In genomic region chr17:9238340-9239259, GRCh38 we compare ENCODE assay signal across 9 cellular contexts.
DNase-seq lines count a peak whose midpoint lies in the region; ATAC-seq and TF ChIP-seq lines count a peak whose summit lies in the region.
"Had no signal": no experiment of that assay in that cellular context is flagged by ENCODE, and none has a peak within 500 bp of the region (broad histone marks: within the 10 kb centered on the region; RNA-seq: fewer than 3 reads in every experiment).

No MANE protein-coding gene starts in this region.

- H3K9me3 ChIP-seq in DOHH2 (ENCODE audit: control insufficient read depth, insufficient read depth, low read length) = no peaks in the 10 kb centered on the region
- no peaks in the 10 kb centered on the region for H3K9me3 ChIP-seq in left ventricle myocardium inferior (replicated peaks)
- no peaks in the 10 kb centered on the region for H3K9me3 ChIP-seq in skeletal muscle tissue (ENCODE audit: control insufficient read depth in 3 of 3, low read length in 3 of 3)

- no peaks in the 10 kb centered on the region for H3K36me3 ChIP-seq in DOHH2 (ENCODE audit: control insufficient read depth, low read length)
- H3K36me3 ChIP-seq in left ventricle myocardium inferior = no peaks in the 10 kb centered on the region
- no peaks in the 10 kb centered on the region for H3K36me3 ChIP-seq in skeletal muscle tissue (ENCODE audit: control insufficient read depth in 3 of 3, insufficient read depth in 3 of 3, low read length in 3 of 3)

- H3K9me2 ChIP-seq in DOHH2 (replicated peaks; ENCODE audit: control insufficient read depth, low read length) = no peaks in the 10 kb centered on the region

- TF ChIP-seq CTCF in DOHH2 (IDR thresholded peaks at IDR 0.05; ENCODE audit: low read depth, low read length, poor library complexity, severe bottlenecking) (no peak), WTC11 (IDR thresholded peaks at IDR 0.05) (no peak), left ventricle myocardium inferior (IDR thresholded peaks at IDR 0.05; ENCODE audit: borderline replicate concordance) (no peak)

- CTCF ChIA-PET in WTC11 (lab: Charles Lee) = no interaction called here
- CTCF ChIA-PET in HEK293T (lab: Yijun Ruan, JAX) = no interaction called here

- H3K4me1 ChIP-seq in DOHH2 (ENCODE audit: control insufficient read depth, low read length) = peaks cover 16% of the 10 kb centered on the region
- H3K4me1 ChIP-seq in left ventricle myocardium inferior = peaks cover 49% of the 10 kb centered on the region
- peaks cover 29 to 41% (median 33%) of the 10 kb centered on the region in 3 donors for H3K4me1 ChIP-seq in skeletal muscle tissue (ENCODE audit: control insufficient read depth in 3 of 3, insufficient read depth in 3 of 3, low read length in 3 of 3)

- peak overlapping the region in 1 of 3 donors; percentile 16 for H3K9ac ChIP-seq in skeletal muscle tissue (ENCODE audit: low read depth in 1 of 3, low read length in 3 of 3)

- peak overlapping the region; percentile 66 for H3K4me3 Mint-ChIP-seq in WTC11

- H3K4me1 Mint-ChIP-seq in WTC11 = peaks cover 34% of the 10 kb centered on the region

- H3K79me2 ChIP-seq in DOHH2 (ENCODE audit: control insufficient read depth, low read length) = no peaks in the 10 kb centered on the region

- H3K27me3 ChIP-seq in DOHH2 (ENCODE audit: control insufficient read depth, low read length) (peaks cover 2% of the 10 kb centered on the region; the same call in 1 of the 2 replicates), left ventricle myocardium inferior (ENCODE audit: low read depth) (no peaks in the 10 kb centered on the region), skeletal muscle tissue (ENCODE audit: control insufficient read depth in 3 of 3, insufficient read depth in 3 of 3, low read length in 3 of 3) (no peaks in the 10 kb centered on the region)

- H3K36me3 Mint-ChIP-seq in WTC11 = no peaks in the 10 kb centered on the region

- H3K27ac ChIP-seq in DOHH2 (ENCODE audit: low read depth, low read length) (no peak overlapping the region), left ventricle myocardium inferior (replicated peaks) (peak overlapping the region; percentile 97), skeletal muscle tissue (ENCODE audit: low read depth, low read length) (no peak overlapping the region)

- intact Hi-C loops in left ventricle myocardium inferior (cut with micrococcal nuclease) = no loop called here

- no peaks in the 10 kb centered on the region for H3K9me3 Mint-ChIP-seq in WTC11

- ATAC-seq in WTC11 = no peak

- H3K27ac Mint-ChIP-seq in WTC11 = 0 out of 2 replicates have a peak overlapping the region, but pooled peaks have one; percentile 60

- peak overlapping the region; percentile 77 for H3K4me3 ChIP-seq in DOHH2 (ENCODE audit: low read length)
- H3K4me3 ChIP-seq in left ventricle myocardium inferior = peak overlapping the region; percentile 74
- peak overlapping the region in 2 of 3 donors; percentile 72 to 76 for H3K4me3 ChIP-seq in skeletal muscle tissue (ENCODE audit: low read length in 3 of 3)

- peaks cover 17% of the 10 kb centered on the region for H3K27me3 Mint-ChIP-seq in WTC11 (ENCODE audit: low read depth)

- POLR2A ChIA-PET in WTC11 (lab: Charles Lee) (no interaction called here), HEK293T (lab: Yijun Ruan, JAX) (no interaction called here)

- no peaks in the 10 kb centered on the region for H3F3A ChIP-seq in DOHH2 (ENCODE audit: control insufficient read depth, insufficient read depth)

- no peaks in the 10 kb centered on the region for H4K20me1 ChIP-seq in DOHH2 (ENCODE audit: control insufficient read depth, insufficient read depth, low read depth, low read length)

- DNase-seq in WTC11 (ENCODE audit: low spot score) = no peak
- no peak for DNase-seq in left ventricle myocardium inferior
- no peak for DNase-seq in cerebellar nuclear complex (lab: John Stamatoyannopoulos, UW)
- no peak for DNase-seq in HEK293T (ENCODE audit: extremely low spot score)
- DNase-seq in NCI-H774 (lab: John Stamatoyannopoulos, UW) = no peak
- no peak for DNase-seq in NOMO-1 treated with DMSO at 0.1 percent for 48 hours (lab: John Stamatoyannopoulos, UW; ENCODE audit: unreplicated experiment)
- DNase-seq: DMS79 treated with DMSO at 0.1 percent for 48 hours had no signal

- peak overlapping the region; percentile 98 for H3K4me2 ChIP-seq in DOHH2 (ENCODE audit: low read length)

TF ChIP-seq in WTC11, 78 proteins besides CTCF, POLR2A, EP300 and RAD21:
- TF ChIP-seq ZNF263 (CRISPR knock-in tag; IDR thresholded peaks at IDR 0.05; ENCODE audit: low read depth) (no peak), PRRX2 (CRISPR knock-in tag; IDR thresholded peaks at IDR 0.05) (no peak), HMGA2 (CRISPR knock-in tag; IDR thresholded peaks at IDR 0.05) (no peak)

TF ChIP-seq in HEK293T, 16 proteins besides CTCF, POLR2A, EP300 and RAD21:
- TF ChIP-seq SP1 (IDR thresholded peaks at IDR 0.05) (no peak), NFRKB (IDR thresholded peaks at IDR 0.05) (no peak), SUZ12 (IDR thresholded peaks at IDR 0.05) (no peak), FOXK2 (IDR thresholded peaks at IDR 0.05) (no peak), ELF4 (IDR thresholded peaks at IDR 0.05) (no peak), ZNF384 (IDR thresholded peaks at IDR 0.05) (no peak), BHLHE40 (IDR thresholded peaks at IDR 0.05; ENCODE audit: borderline replicate concordance) (no peak), LEF1 (IDR thresholded peaks at IDR 0.05; ENCODE audit: borderline replicate concordance) (no peak), TARDBP (IDR thresholded peaks at IDR 0.05) (no peak), FOXA1 (IDR thresholded peaks at IDR 0.05) (no peak), FOXM1 (IDR thresholded peaks at IDR 0.05; ENCODE audit: borderline replicate concordance) (no peak), CTBP1 (IDR thresholded peaks at IDR 0.05; ENCODE audit: borderline replicate concordance) (no peak), HDGF (IDR thresholded peaks at IDR 0.05; ENCODE audit: borderline replicate concordance) (no peak), ARNT (IDR thresholded peaks at IDR 0.05) (no peak), L3MBTL2 (conservative IDR thresholded peaks at IDR 0.05) (no peak)
- TF ChIP-seq, protein P1, sequence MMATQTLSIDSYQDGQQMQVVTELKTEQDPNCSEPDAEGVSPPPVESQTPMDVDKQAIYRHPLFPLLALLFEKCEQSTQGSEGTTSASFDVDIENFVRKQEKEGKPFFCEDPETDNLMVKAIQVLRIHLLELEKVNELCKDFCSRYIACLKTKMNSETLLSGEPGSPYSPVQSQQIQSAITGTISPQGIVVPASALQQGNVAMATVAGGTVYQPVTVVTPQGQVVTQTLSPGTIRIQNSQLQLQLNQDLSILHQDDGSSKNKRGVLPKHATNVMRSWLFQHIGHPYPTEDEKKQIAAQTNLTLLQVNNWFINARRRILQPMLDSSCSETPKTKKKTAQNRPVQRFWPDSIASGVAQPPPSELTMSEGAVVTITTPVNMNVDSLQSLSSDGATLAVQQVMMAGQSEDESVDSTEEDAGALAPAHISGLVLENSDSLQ (IDR thresholded peaks at IDR 0.05) = no peak
